1 cellular context compared by ENCODE assay signal in genomic region chr5:62403411-62404250, GRCh38.
TF ChIP-seq lines count a peak whose summit lies in the region.

Gene DIMT1 (minus strand): TSS chr5:62403905. CDS start chr5:62403772, 133 bp downstream.

TF ChIP-seq in HepG2, 621 proteins besides CTCF, POLR2A, EP300 and RAD21 (continued from another document):
- TF ChIP-seq ZNF142 (CRISPR knock-in tag; IDR thresholded peaks at IDR 0.05) (peak; percentile 98), HOXD1 (CRISPR knock-in tag; IDR thresholded peaks at IDR 0.05) (no peak), ZNF800 (CRISPR knock-in tag; IDR thresholded peaks at IDR 0.05) (no peak), ZNF260 (CRISPR knock-in tag; IDR thresholded peaks at IDR 0.05; ENCODE audit: borderline replicate concordance, low read depth) (no peak), PAWR (CRISPR knock-in tag; IDR thresholded peaks at IDR 0.05; ENCODE audit: borderline replicate concordance) (peak; percentile 34; the same call in 1 of the 2 replicates), SMYD3 (CRISPR knock-in tag; IDR thresholded peaks at IDR 0.05) (no peak), ERF (CRISPR knock-in tag; IDR thresholded peaks at IDR 0.05) (peak; percentile 82), ZNF264 (CRISPR knock-in tag; IDR thresholded peaks at IDR 0.05) (no peak; the same call in 1 of the 2 replicates), ZNF83 (CRISPR knock-in tag; IDR thresholded peaks at IDR 0.05; ENCODE audit: borderline replicate concordance) (0 out of 2 replicates have a peak, but pooled peaks have one; percentile 40), ZNF530 (CRISPR knock-in tag; IDR thresholded peaks at IDR 0.05; ENCODE audit: low read depth) (no peak), DRAP1 (CRISPR knock-in tag; IDR thresholded peaks at IDR 0.05) (peak; percentile 92), ZNF3 (CRISPR knock-in tag; IDR thresholded peaks at IDR 0.05) (no peak), ZMAT3 (CRISPR knock-in tag; conservative IDR thresholded peaks at IDR 0.05) (peak; percentile 92; the same call in 1 of the 2 replicates), ZNF431 (CRISPR knock-in tag; IDR thresholded peaks at IDR 0.05; ENCODE audit: borderline replicate concordance, low read depth) (peak; percentile 79; the same call in 1 of the 2 replicates), EED (CRISPR knock-in tag; IDR thresholded peaks at IDR 0.05) (peak; percentile 89), CBX2 (IDR thresholded peaks at IDR 0.05; ENCODE audit: low read depth, low read length) (no peak), CBX2 (CRISPR knock-in tag; IDR thresholded peaks at IDR 0.05; ENCODE audit: low read depth) (no peak), SP2 (CRISPR knock-in tag; IDR thresholded peaks at IDR 0.05) (no peak), GATAD2A (CRISPR knock-in tag; IDR thresholded peaks at IDR 0.05) (peak; percentile 75; the same call in 1 of the 2 replicates), FIP1L1 (IDR thresholded peaks at IDR 0.05; ENCODE audit: borderline replicate concordance, insufficient read depth, low read depth, low read length) (0 out of 2 replicates have a peak, but pooled peaks have one; percentile 50), ZC3H4 (CRISPR knock-in tag; IDR thresholded peaks at IDR 0.05; ENCODE audit: borderline replicate concordance) (0 out of 2 replicates have a peak, but pooled peaks have one; percentile 24), AGO2 (optimal IDR thresholded peaks at IDR 0.05; ENCODE audit: low read depth, low read length) (peak; percentile 80)
- TF ChIP-seq, protein P1, sequence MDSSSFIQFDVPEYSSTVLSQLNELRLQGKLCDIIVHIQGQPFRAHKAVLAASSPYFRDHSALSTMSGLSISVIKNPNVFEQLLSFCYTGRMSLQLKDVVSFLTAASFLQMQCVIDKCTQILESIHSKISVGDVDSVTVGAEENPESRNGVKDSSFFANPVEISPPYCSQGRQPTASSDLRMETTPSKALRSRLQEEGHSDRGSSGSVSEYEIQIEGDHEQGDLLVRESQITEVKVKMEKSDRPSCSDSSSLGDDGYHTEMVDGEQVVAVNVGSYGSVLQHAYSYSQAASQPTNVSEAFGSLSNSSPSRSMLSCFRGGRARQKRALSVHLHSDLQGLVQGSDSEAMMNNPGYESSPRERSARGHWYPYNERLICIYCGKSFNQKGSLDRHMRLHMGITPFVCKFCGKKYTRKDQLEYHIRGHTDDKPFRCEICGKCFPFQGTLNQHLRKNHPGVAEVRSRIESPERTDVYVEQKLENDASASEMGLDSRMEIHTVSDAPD (CRISPR knock-in tag; IDR thresholded peaks at IDR 0.05) = no peak; the same call in 1 of the 2 replicates
- TF ChIP-seq, protein P2, sequence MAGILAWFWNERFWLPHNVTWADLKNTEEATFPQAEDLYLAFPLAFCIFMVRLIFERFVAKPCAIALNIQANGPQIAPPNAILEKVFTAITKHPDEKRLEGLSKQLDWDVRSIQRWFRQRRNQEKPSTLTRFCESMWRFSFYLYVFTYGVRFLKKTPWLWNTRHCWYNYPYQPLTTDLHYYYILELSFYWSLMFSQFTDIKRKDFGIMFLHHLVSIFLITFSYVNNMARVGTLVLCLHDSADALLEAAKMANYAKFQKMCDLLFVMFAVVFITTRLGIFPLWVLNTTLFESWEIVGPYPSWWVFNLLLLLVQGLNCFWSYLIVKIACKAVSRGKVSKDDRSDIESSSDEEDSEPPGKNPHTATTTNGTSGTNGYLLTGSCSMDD (CRISPR knock-in tag; IDR thresholded peaks at IDR 0.05) = no peak
- TF ChIP-seq, protein P3, sequence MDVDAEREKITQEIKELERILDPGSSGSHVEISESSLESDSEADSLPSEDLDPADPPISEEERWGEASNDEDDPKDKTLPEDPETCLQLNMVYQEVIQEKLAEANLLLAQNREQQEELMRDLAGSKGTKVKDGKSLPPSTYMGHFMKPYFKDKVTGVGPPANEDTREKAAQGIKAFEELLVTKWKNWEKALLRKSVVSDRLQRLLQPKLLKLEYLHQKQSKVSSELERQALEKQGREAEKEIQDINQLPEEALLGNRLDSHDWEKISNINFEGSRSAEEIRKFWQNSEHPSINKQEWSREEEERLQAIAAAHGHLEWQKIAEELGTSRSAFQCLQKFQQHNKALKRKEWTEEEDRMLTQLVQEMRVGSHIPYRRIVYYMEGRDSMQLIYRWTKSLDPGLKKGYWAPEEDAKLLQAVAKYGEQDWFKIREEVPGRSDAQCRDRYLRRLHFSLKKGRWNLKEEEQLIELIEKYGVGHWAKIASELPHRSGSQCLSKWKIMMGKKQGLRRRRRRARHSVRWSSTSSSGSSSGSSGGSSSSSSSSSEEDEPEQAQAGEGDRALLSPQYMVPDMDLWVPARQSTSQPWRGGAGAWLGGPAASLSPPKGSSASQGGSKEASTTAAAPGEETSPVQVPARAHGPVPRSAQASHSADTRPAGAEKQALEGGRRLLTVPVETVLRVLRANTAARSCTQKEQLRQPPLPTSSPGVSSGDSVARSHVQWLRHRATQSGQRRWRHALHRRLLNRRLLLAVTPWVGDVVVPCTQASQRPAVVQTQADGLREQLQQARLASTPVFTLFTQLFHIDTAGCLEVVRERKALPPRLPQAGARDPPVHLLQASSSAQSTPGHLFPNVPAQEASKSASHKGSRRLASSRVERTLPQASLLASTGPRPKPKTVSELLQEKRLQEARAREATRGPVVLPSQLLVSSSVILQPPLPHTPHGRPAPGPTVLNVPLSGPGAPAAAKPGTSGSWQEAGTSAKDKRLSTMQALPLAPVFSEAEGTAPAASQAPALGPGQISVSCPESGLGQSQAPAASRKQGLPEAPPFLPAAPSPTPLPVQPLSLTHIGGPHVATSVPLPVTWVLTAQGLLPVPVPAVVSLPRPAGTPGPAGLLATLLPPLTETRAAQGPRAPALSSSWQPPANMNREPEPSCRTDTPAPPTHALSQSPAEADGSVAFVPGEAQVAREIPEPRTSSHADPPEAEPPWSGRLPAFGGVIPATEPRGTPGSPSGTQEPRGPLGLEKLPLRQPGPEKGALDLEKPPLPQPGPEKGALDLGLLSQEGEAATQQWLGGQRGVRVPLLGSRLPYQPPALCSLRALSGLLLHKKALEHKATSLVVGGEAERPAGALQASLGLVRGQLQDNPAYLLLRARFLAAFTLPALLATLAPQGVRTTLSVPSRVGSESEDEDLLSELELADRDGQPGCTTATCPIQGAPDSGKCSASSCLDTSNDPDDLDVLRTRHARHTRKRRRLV (CRISPR knock-in tag; IDR thresholded peaks at IDR 0.05) = peak; percentile 87; the same call in 1 of the 2 replicates
- TF ChIP-seq, protein P4, sequence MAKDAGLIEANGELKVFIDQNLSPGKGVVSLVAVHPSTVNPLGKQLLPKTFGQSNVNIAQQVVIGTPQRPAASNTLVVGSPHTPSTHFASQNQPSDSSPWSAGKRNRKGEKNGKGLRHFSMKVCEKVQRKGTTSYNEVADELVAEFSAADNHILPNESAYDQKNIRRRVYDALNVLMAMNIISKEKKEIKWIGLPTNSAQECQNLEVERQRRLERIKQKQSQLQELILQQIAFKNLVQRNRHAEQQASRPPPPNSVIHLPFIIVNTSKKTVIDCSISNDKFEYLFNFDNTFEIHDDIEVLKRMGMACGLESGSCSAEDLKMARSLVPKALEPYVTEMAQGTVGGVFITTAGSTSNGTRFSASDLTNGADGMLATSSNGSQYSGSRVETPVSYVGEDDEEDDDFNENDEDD (CRISPR knock-in tag; IDR thresholded peaks at IDR 0.05; ENCODE audit: borderline replicate concordance) = peak; percentile 85; the same call in 1 of the 2 replicates
- TF ChIP-seq, protein P5, sequence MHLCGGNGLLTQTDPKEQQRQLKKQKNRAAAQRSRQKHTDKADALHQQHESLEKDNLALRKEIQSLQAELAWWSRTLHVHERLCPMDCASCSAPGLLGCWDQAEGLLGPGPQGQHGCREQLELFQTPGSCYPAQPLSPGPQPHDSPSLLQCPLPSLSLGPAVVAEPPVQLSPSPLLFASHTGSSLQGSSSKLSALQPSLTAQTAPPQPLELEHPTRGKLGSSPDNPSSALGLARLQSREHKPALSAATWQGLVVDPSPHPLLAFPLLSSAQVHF (CRISPR knock-in tag; IDR thresholded peaks at IDR 0.05) = peak; percentile 72; the same call in 1 of the 2 replicates
- TF ChIP-seq, protein P6, sequence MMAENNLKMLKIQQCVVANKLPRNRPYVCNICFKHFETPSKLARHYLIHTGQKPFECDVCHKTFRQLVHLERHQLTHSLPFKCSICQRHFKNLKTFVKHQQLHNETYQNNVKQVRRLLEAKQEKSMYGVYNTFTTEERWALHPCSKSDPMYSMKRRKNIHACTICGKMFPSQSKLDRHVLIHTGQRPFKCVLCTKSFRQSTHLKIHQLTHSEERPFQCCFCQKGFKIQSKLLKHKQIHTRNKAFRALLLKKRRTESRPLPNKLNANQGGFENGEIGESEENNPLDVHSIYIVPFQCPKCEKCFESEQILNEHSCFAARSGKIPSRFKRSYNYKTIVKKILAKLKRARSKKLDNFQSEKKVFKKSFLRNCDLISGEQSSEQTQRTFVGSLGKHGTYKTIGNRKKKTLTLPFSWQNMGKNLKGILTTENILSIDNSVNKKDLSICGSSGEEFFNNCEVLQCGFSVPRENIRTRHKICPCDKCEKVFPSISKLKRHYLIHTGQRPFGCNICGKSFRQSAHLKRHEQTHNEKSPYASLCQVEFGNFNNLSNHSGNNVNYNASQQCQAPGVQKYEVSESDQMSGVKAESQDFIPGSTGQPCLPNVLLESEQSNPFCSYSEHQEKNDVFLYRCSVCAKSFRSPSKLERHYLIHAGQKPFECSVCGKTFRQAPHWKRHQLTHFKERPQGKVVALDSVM (CRISPR knock-in tag; IDR thresholded peaks at IDR 0.05) = peak; percentile 64
- TF ChIP-seq, protein P7, sequence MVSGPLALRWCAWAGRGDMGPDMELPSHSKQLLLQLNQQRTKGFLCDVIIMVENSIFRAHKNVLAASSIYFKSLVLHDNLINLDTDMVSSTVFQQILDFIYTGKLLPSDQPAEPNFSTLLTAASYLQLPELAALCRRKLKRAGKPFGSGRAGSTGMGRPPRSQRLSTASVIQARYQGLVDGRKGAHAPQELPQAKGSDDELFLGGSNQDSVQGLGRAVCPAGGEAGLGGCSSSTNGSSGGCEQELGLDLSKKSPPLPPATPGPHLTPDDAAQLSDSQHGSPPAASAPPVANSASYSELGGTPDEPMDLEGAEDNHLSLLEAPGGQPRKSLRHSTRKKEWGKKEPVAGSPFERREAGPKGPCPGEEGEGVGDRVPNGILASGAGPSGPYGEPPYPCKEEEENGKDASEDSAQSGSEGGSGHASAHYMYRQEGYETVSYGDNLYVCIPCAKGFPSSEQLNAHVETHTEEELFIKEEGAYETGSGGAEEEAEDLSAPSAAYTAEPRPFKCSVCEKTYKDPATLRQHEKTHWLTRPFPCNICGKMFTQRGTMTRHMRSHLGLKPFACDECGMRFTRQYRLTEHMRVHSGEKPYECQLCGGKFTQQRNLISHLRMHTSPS (CRISPR knock-in tag; IDR thresholded peaks at IDR 0.05; ENCODE audit: low read depth) = no peak
